In the genomic region with DNA sequence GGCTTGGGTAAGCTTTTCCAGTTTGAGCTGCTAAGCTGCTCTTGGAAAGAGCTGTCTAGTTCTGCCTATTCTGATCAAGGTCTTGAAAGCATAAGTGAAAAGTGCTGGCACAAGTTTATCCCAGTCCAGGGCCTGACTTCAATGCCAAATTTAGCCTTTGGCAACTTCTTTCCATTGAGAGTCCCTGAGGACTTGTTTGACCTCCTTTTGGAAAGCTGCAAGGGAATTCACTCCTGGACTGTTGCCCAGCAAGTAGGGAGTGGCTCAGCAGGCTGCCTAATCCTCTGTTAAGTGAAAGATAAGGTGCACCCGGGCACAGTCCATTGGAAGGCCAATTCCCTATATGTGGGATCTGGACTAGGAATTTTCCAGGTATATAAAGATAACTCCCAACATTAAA, we compare ENCODE assay signal across 10 cellular contexts. TPM values are rescaled to one million over a fixed set of nuclear protein-coding genes. Genes with fewer than 3 reads are reported as not detected.
A peak's percentile ranks its signal among the peaks of the same experiment; 100 is the strongest.
DNase-seq lines count a peak whose midpoint lies in the region; ATAC-seq, FAIRE-seq and TF ChIP-seq lines count a peak whose summit lies in the region.
"Had no signal": no experiment of that assay in that cellular context is flagged by ENCODE, and none has a peak within 500 bp of the region (broad histone marks: within the 10 kb centered on the region; RNA-seq: fewer than 3 reads in every experiment).

No MANE protein-coding gene starts in this region.

- H3K4ac ChIP-seq in IMR-90 (ENCODE audit: low read depth, low read length) (no peak overlapping the region), mesendoderm (ENCODE audit: low read depth, low read length) (no peak overlapping the region)

- FAIRE-seq in bronchial epithelial cell (lab: Jason Lieb, UNC): no peak

- no peak overlapping the region for H2AK5ac ChIP-seq in IMR-90 (ENCODE audit: low read depth, low read length)
- no peak overlapping the region for H2AK5ac ChIP-seq in mesendoderm (ENCODE audit: low read length)

- H3K79me1 ChIP-seq in IMR-90 (ENCODE audit: low read depth in 1 of 2, low read length in 2 of 2): no peaks in the 10 kb centered on the region
- H3K79me1 ChIP-seq in mesendoderm (ENCODE audit: low read length): no peaks in the 10 kb centered on the region

- H2BK15ac ChIP-seq in IMR-90 (ENCODE audit: low read depth, low read length): no peak overlapping the region
- H2BK15ac ChIP-seq in mesendoderm (replicated peaks; ENCODE audit: low read depth): no peak overlapping the region

- H3K56ac ChIP-seq in IMR-90 (ENCODE audit: extremely low read depth, insufficient read depth, low read length) (no peak overlapping the region), mesendoderm (ENCODE audit: low read length) (no peak overlapping the region)

- H3K23ac ChIP-seq in IMR-90 (ENCODE audit: low read depth, low read length) (no peak overlapping the region), mesendoderm (ENCODE audit: low read length) (no peak overlapping the region)

- H3K4me3 ChIP-seq in AG09309 (ENCODE audit: control insufficient read depth, low read depth, low read length): no peak overlapping the region
- no peak overlapping the region for H3K4me3 ChIP-seq in IMR-90 (ENCODE audit: insufficient read depth, low read depth, low read length)
- H3K4me3 ChIP-seq in bronchial epithelial cell (ENCODE audit: low read depth, low read length): no peak overlapping the region
- H3K4me3 ChIP-seq in mesendoderm (ENCODE audit: low read length): no peak overlapping the region
- no peak overlapping the region for H3K4me3 ChIP-seq in H7 (ENCODE audit: insufficient read depth, low read depth, low read length)
- H3K4me3 ChIP-seq: ovary had no signal

- in situ Hi-C loops in IMR-90 (cut with MboI; ENCODE audit: low sequenced_read_pairs): no loop called here

- TF ChIP-seq POLR2A in IMR-90 (IDR thresholded peaks at IDR 0.05; ENCODE audit: low read depth, low read length): no peak

- H2BK120ac ChIP-seq in IMR-90 (ENCODE audit: low read depth, low read length) (no peak overlapping the region), mesendoderm (ENCODE audit: low read depth, low read length) (no peak overlapping the region)

- POLR2A ChIA-PET in IMR-90 (lab: Charles Lee; ENCODE audit: unreplicated experiment): no interaction called here

- peak; percentile 76 for DNase-seq in AG09309 (ENCODE audit: low read depth)
- DNase-seq in IMR-90: peak; percentile 45
- peak; percentile 74 for DNase-seq in bronchial epithelial cell (ENCODE audit: low read depth)
- DNase-seq in mesendoderm: peak; percentile 6
- DNase-seq in H7: no peak
- DNase-seq in amniotic stem cell (lab: John Stamatoyannopoulos, UW): no peak
- no peak for DNase-seq in SW480 (ENCODE audit: low spot score)
- DNase-seq: activated T-cell treated with anti-CD3 and anti-CD28 coated beads, Interleukin-2, amount 50 U/mL, for 1 hour; ovary had no signal

- intact Hi-C loops in IMR-90 (cut with micrococcal nuclease): loop anchor here (5.0 kb wide), 1 partner anchor 33 kb away; no protein-coding TSS in a partner anchor

- no peak overlapping the region for H2BK20ac ChIP-seq in IMR-90 (ENCODE audit: low read depth, low read length)

- no peaks in the 10 kb centered on the region; the same call in 1 of the 2 replicates for H3K27me3 ChIP-seq in IMR-90 (ENCODE audit: control insufficient read depth, insufficient read depth, low read length)
- no peaks in the 10 kb centered on the region for H3K27me3 ChIP-seq in bronchial epithelial cell (ENCODE audit: control insufficient read depth, insufficient read depth, low read length)
- H3K27me3 ChIP-seq in mesendoderm (ENCODE audit: insufficient read depth, low read length, poor library complexity): no peaks in the 10 kb centered on the region
- no peaks in the 10 kb centered on the region for H3K27me3 ChIP-seq in H7 (ENCODE audit: control insufficient read depth, insufficient read depth, low read length)
- H3K27me3 ChIP-seq: ovary had no signal

- BruUV-seq in IMR-90 (replicated peaks; lab: Mats Ljungman, UMichigan): no TSS peak

- no peaks in the 10 kb centered on the region for H3K4me1 ChIP-seq in IMR-90 (ENCODE audit: control insufficient read depth, insufficient read depth, low read length)
- no peaks in the 10 kb centered on the region for H3K4me1 ChIP-seq in mesendoderm (ENCODE audit: control insufficient read depth, low read depth, low read length)

- H4K91ac ChIP-seq in IMR-90 (ENCODE audit: insufficient read depth, low read depth, low read length): no peak overlapping the region

- H4K8ac ChIP-seq in IMR-90 (ENCODE audit: low read depth in 2 of 2, low read length in 2 of 2) (no peak overlapping the region), mesendoderm (ENCODE audit: low read depth, low read length) (no peak overlapping the region)

- no peak for TF ChIP-seq RAD21 in IMR-90 (IDR thresholded peaks at IDR 0.05; ENCODE audit: low read length)

- TF ChIP-seq CTCF in AG09309 (IDR thresholded peaks at IDR 0.05; ENCODE audit: control insufficient read depth, insufficient read depth, low read depth, low read length, missing control alignments): no peak
- TF ChIP-seq CTCF in IMR-90 (conservative IDR thresholded peaks at IDR 0.05; ENCODE audit: low read depth, low read length): no peak
- no peak for TF ChIP-seq CTCF in bronchial epithelial cell (IDR thresholded peaks at IDR 0.05; ENCODE audit: insufficient read depth, low read length, severe bottlenecking)

- CTCF ChIA-PET in IMR-90 (lab: Yijun Ruan, JAX): interaction anchor here (0.5 to 1.0 kb wide), 2 partner anchors 15 to 16 kb away, joined by 3 to 7 read pairs; no protein-coding TSS in a partner anchor

- no peak overlapping the region for H2AFZ ChIP-seq in IMR-90 (replicated peaks; ENCODE audit: low read length, poor library complexity)

- H4K20me1 ChIP-seq in IMR-90 (ENCODE audit: insufficient read depth, low read length): no peaks in the 10 kb centered on the region

- no peak overlapping the region for H3K14ac ChIP-seq in IMR-90 (replicated peaks; ENCODE audit: low read depth, low read length)

- H3K18ac ChIP-seq in IMR-90 (ENCODE audit: low read depth, low read length): no peak overlapping the region
- no peak overlapping the region for H3K18ac ChIP-seq in mesendoderm (ENCODE audit: low read length)

- no peaks in the 10 kb centered on the region for H3K9me3 ChIP-seq in IMR-90 (ENCODE audit: control insufficient read depth, insufficient read depth, low read length)
- H3K9me3 ChIP-seq: ovary had no signal

- H3K27ac ChIP-seq in IMR-90 (ENCODE audit: insufficient read depth, low read length): no peak overlapping the region
- no peak overlapping the region for H3K27ac ChIP-seq in mesendoderm (ENCODE audit: low read depth, low read length)
- H3K27ac ChIP-seq: ovary had no signal

- no peak overlapping the region for H3K9ac ChIP-seq in IMR-90 (ENCODE audit: low read depth, low read length)
- no peak overlapping the region for H3K9ac ChIP-seq in mesendoderm (ENCODE audit: low read length)

- ATAC-seq in IMR-90 (ENCODE audit: low read depth) (no peak), GM18517 (IDR thresholded peaks at IDR 0.05; ENCODE audit: unreplicated experiment) (no peak)

- H3K9me1 ChIP-seq in IMR-90 (ENCODE audit: insufficient read depth, low read length): peaks cover 2% of the 10 kb centered on the region; the same call in 1 of the 2 replicates

- H3K79me2 ChIP-seq in mesendoderm (ENCODE audit: control insufficient read depth, insufficient read depth, low read length): no peaks in the 10 kb centered on the region

- H3K4me2 ChIP-seq in IMR-90 (ENCODE audit: low read depth, low read length): no peak overlapping the region
- H3K4me2 ChIP-seq in mesendoderm (ENCODE audit: low read length): no peak overlapping the region

- H2AK9ac ChIP-seq in IMR-90 (replicated peaks; ENCODE audit: low read depth, low read length, poor library complexity): no peak overlapping the region

- H3K36me3 ChIP-seq in IMR-90 (ENCODE audit: control insufficient read depth, insufficient read depth, low read length): no peaks in the 10 kb centered on the region
- H3K36me3 ChIP-seq in bronchial epithelial cell (ENCODE audit: control insufficient read depth, insufficient read depth, low read length): no peaks in the 10 kb centered on the region
- no peaks in the 10 kb centered on the region for H3K36me3 ChIP-seq in mesendoderm (ENCODE audit: control insufficient read depth, insufficient read depth, low read length)
- no peaks in the 10 kb centered on the region for H3K36me3 ChIP-seq in H7 (replicated peaks; ENCODE audit: control insufficient read depth, insufficient read depth, low read length)
- H3K36me3 ChIP-seq: ovary had no signal

- dilution Hi-C loops in IMR-90 (cut with HindIII; ENCODE audit: low sequenced_read_pairs, unreplicated experiment): no loop called here

- no peak overlapping the region for H2BK5ac ChIP-seq in IMR-90 (ENCODE audit: low read depth, low read length, poor library complexity, severe bottlenecking)
- no peak overlapping the region for H2BK5ac ChIP-seq in mesendoderm (ENCODE audit: low read length)

- no peak overlapping the region for H4K5ac ChIP-seq in IMR-90 (ENCODE audit: low read depth, low read length)
- no peak overlapping the region for H4K5ac ChIP-seq in mesendoderm (ENCODE audit: low read length)

- no CpG with 5 or more reads among the region's 1 CpG for WGBS in IMR-90 (ENCODE audit: extremely low coverage in 2 of 2, insufficient read length in 1 of 2), 2 experiments
- WGBS in mesendoderm (ENCODE audit: extremely low coverage, insufficient coverage, low lambda C conversion rate): no CpG with 5 or more reads among the region's 1 CpG

TF ChIP-seq in IMR-90, 13 proteins besides CTCF, POLR2A, EP300 and RAD21 (continues in another document):
- no peak for TF ChIP-seq BHLHE40 (IDR thresholded peaks at IDR 0.05; ENCODE audit: low read depth, low read length)
- no peak for TF ChIP-seq MXI1 (IDR thresholded peaks at IDR 0.05; ENCODE audit: borderline replicate concordance, low read depth, low read length)
- TF ChIP-seq, protein P1, sequence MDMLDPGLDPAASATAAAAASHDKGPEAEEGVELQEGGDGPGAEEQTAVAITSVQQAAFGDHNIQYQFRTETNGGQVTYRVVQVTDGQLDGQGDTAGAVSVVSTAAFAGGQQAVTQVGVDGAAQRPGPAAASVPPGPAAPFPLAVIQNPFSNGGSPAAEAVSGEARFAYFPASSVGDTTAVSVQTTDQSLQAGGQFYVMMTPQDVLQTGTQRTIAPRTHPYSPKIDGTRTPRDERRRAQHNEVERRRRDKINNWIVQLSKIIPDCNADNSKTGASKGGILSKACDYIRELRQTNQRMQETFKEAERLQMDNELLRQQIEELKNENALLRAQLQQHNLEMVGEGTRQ (IDR thresholded peaks at IDR 0.05; ENCODE audit: low read depth, low read length): no peak
- TF ChIP-seq CHD1 (IDR thresholded peaks at IDR 0.05; ENCODE audit: low read depth, low read length): no peak
- TF ChIP-seq NFE2L2 (IDR thresholded peaks at IDR 0.05; ENCODE audit: low read depth, low read length): no peak
- TF ChIP-seq MAFK (IDR thresholded peaks at IDR 0.05; ENCODE audit: low read depth, low read length): no peak

RNA-seq across cellular contexts. Expression of gene TANC2, which starts 16.0 kb away (rescaled TPM):
- total RNA-seq in IMR-90 (2012; rRNA removed) (40.0 and 41.4 TPM in 2 replicates), bronchial epithelial cell (84.2 and 139 TPM in 2 replicates)
- 18.5 and 20.6 TPM in 2 replicates for polyA plus RNA-seq in IMR-90 (2012; rRNA removed)
- 3.9 and 6.7 TPM in 2 replicates for polyA plus RNA-seq in IMR-90 (2012; cell fraction: cytosol; rRNA removed)
- polyA plus RNA-seq in IMR-90 (2012; cell fraction: nucleus; rRNA removed; ENCODE audit: low replicate concordance): 14.4 and 33.2 TPM in 2 replicates
- polyA plus RNA-seq in mesendoderm (2013, experiment 1 of 2): 2.8 TPM
- polyA plus RNA-seq in mesendoderm (2013, experiment 2 of 2): 3.0 TPM
- 2.1 and 17.3 TPM in 2 replicates for total RNA-seq in H7 (2014; rRNA removed; shearing (Covaris generic))

Comparison
In these comparisons a context has a peak if more than half of its experiments do, and no peak if none do; other contexts are left out.
1. DNase-seq: peak in AG09309 (single experiment), IMR-90 (single experiment), bronchial epithelial cell (single experiment) and mesendoderm (single experiment); none in H7 (single experiment), amniotic stem cell (single experiment) and SW480 (single experiment).